7 cellular contexts compared by ENCODE assay signal in the genomic region with DNA sequence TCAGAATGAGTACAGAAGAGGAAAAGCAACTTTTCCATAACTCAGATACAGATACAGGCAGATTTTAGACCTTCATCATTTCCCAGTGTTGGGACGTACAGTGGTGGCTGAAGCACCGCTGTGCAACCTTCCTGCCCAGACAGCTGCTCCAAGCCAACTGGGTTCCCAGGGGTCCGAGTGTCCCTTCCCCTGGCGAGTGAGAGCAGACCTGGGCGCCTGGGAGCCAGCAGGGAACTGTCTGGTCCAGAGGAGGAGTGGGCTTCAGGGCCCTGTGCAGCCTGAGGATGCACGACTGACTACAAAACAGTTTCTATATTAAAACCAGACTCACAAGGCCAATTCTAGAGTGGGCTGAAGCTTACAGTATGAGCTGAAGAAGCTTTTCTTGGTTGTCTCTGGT. TPM values are rescaled to one million over a fixed set of nuclear protein-coding genes. Genes with fewer than 3 reads are reported as not detected.
"Had no signal": no experiment of that assay in that cellular context is flagged by ENCODE, and none has a peak within 500 bp of the region (broad histone marks: within the 10 kb centered on the region; RNA-seq: fewer than 3 reads in every experiment).

No MANE protein-coding gene starts in this region.

- H3K27ac ChIP-seq: HL-60 had no signal

- H3K4me3 ChIP-seq: K562 had no signal

- DNase-seq: IMR-90, KBM-7, KG1 had no signal

- ATAC-seq: K562 had no signal

RNA-seq across cellular contexts. Expression of gene OR6B2, which starts 11.1 kb away (rescaled TPM):
- polyA plus RNA-seq: HepG2, IgD-negative memory B cell, IMR-90, K562 had no signal

RNA-seq across cellular contexts. Expression of gene OR6B3, which starts 12.0 kb away (rescaled TPM):
- polyA plus RNA-seq: HepG2, IgD-negative memory B cell, IMR-90, K562 had no signal
